In the genomic region with DNA sequence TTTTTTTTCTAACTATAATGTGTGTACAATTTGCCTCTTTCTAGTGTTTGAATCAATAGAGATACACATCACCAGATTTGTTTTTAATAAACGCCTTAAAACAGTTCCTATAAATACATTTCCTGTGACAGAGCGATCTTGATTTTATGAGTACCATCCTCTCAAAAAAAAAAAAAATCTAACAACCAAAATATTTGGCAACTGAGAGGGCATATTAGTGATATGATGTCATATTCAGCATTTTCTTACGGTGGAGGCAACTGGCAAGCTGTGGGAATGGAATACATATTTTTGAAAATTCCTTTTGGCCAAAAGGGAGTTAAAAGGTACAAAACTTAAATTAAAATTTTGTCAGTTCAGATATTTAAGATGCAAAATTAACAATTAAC, we compare ENCODE assay signal across 11 cellular contexts.
A peak's percentile ranks its signal among the peaks of the same experiment; 100 is the strongest.
DNase-seq lines count a peak whose midpoint lies in the region; ATAC-seq, FAIRE-seq and TF ChIP-seq lines count a peak whose summit lies in the region.
"Had no signal": no experiment of that assay in that cellular context is flagged by ENCODE, and none has a peak within 500 bp of the region (broad histone marks: within the 10 kb centered on the region; RNA-seq: fewer than 3 reads in every experiment).

No MANE protein-coding gene starts in this region.

- H3K4me3 ChIP-seq in BLaER1 treated with 17β-estradiol and CSF1 and Interleukin-3, amounts not matched to agents 10 nM and 100 nM = peak overlapping the region; percentile 69 to 91 (median 74)
- H3K4me3 ChIP-seq in endothelial cell of umbilical vein (replicated peaks in 1 of 3; ENCODE audit: insufficient read depth in 1 of 3, low read depth in 1 of 3, low read length in 3 of 3) (peak overlapping the region in 1 of 3 experiments; percentile 89), sigmoid colon (peak overlapping the region; percentile 48 to 63 (median 56))

- no peaks in the 10 kb centered on the region for H3K27me3 ChIP-seq in BLaER1 treated with 17β-estradiol and CSF1 and Interleukin-3, amounts not matched to agents 10 nM and 100 nM
- H3K27me3 ChIP-seq in endothelial cell of umbilical vein (ENCODE audit: control insufficient read depth in 2 of 2, insufficient read depth in 2 of 2, low read length in 2 of 2) = no peaks in the 10 kb centered on the region
- no peaks in the 10 kb centered on the region for H3K27me3 ChIP-seq in sigmoid colon

- no TSS peak for BruUV-seq in endothelial cell of umbilical vein (replicated peaks; lab: Mats Ljungman, UMichigan)

- dilution Hi-C loops in endothelial cell of umbilical vein (cut with MboI; ENCODE audit: extremely low pct_ligation_motif_present, low sequenced_read_pairs) = no loop called here

- peaks cover 0 to 9% (median 3%) of the 10 kb centered on the region in 11 experiments; a peak in 5 of 22 replicates for H3K36me3 ChIP-seq in BLaER1 treated with 17β-estradiol and CSF1 and Interleukin-3, amounts not matched to agents 10 nM and 100 nM
- no peaks in the 10 kb centered on the region for H3K36me3 ChIP-seq in endothelial cell of umbilical vein (ENCODE audit: control insufficient read depth in 2 of 2, extremely low read depth in 1 of 2, insufficient read depth in 2 of 2, low read length in 2 of 2)
- H3K36me3 ChIP-seq in sigmoid colon = no peaks in the 10 kb centered on the region

- TF ChIP-seq EP300 in sigmoid colon (IDR thresholded peaks at IDR 0.05) = no peak

- peak; percentile 51 for DNase-seq in NAMALWA (ENCODE audit: low spot score)
- peak; percentile 44 for DNase-seq in endothelial cell of umbilical vein (ENCODE audit: low read depth, low spot score)
- no peak for DNase-seq in sigmoid colon
- no peak for DNase-seq in NCI-H187 treated with DMSO at 0.1 percent for 48 hours (lab: John Stamatoyannopoulos, UW)
- DNase-seq in activated CD4-positive, alpha-beta T cell treated with anti-CD3 and anti-CD28 coated beads, Interleukin-2, amount 10 ng/mL, durations not matched to agents 24 days and 14 days = no peak
- DNase-seq: posterior cingulate gyrus had no signal

- no peaks in the 10 kb centered on the region for H3K9me3 Mint-ChIP-seq in activated CD4-positive, alpha-beta T cell treated with anti-CD3 and anti-CD28 coated beads, Interleukin-2, amount 10 ng/mL, durations not matched to agents 24 days and 14 days

- no peak overlapping the region for H3K4me3 Mint-ChIP-seq in activated CD4-positive, alpha-beta T cell treated with anti-CD3 and anti-CD28 coated beads, Interleukin-2, amount 10 ng/mL, durations not matched to agents 24 days and 14 days

- H3K9ac ChIP-seq in BLaER1 treated with 17β-estradiol and CSF1 and Interleukin-3, amounts not matched to agents 10 nM and 100 nM = peak overlapping the region; percentile 67 to 91 (median 87)
- peak overlapping the region; percentile 76 for H3K9ac ChIP-seq in endothelial cell of umbilical vein (replicated peaks; ENCODE audit: extremely low read depth, insufficient read depth, low read length)

- no peak for ATAC-seq in GM21515 (IDR thresholded peaks at IDR 0.05; ENCODE audit: unreplicated experiment)
- no peak for ATAC-seq in GM19351 (IDR thresholded peaks at IDR 0.05; ENCODE audit: unreplicated experiment)
- ATAC-seq: esophagus mucosa had no signal

- CTCF ChIA-PET in endothelial cell of umbilical vein (lab: Charles Lee) = interaction anchor here (1.0 kb wide), 1 partner anchor 462 kb away, joined by 3 read pairs; no protein-coding TSS in a partner anchor

- peaks cover 74% of the 10 kb centered on the region for H3K79me2 ChIP-seq in endothelial cell of umbilical vein (ENCODE audit: control insufficient read depth, insufficient read depth, low read length)

- peaks cover 38 to 73% (median 63%) of the 10 kb centered on the region in 10 experiments for H3K4me1 ChIP-seq in BLaER1 treated with 17β-estradiol and CSF1 and Interleukin-3, amounts not matched to agents 10 nM and 100 nM
- H3K4me1 ChIP-seq in endothelial cell of umbilical vein (ENCODE audit: control insufficient read depth, extremely low read depth, insufficient read depth, low read length) = peaks cover 64% of the 10 kb centered on the region
- H3K4me1 ChIP-seq in sigmoid colon = peaks cover 0 to 53% (median 27%) of the 10 kb centered on the region in 4 donors

- H3K27ac ChIP-seq in BLaER1 treated with 17β-estradiol and CSF1 and Interleukin-3, amounts not matched to agents 10 nM and 100 nM = peak overlapping the region; percentile 81 to 95 (median 91)
- H3K27ac ChIP-seq in endothelial cell of umbilical vein (ENCODE audit: insufficient read depth, low read depth, low read length) (peak overlapping the region; percentile 82), sigmoid colon (peak overlapping the region; percentile 88 to 98 (median 90))

- H3K27me3 Mint-ChIP-seq in activated CD4-positive, alpha-beta T cell treated with anti-CD3 and anti-CD28 coated beads, Interleukin-2, amount 10 ng/mL, durations not matched to agents 24 days and 14 days = peaks cover 45% of the 10 kb centered on the region

- H3K4me2 ChIP-seq in BLaER1 treated with 17β-estradiol and CSF1 and Interleukin-3, amounts not matched to agents 10 nM and 100 nM = peak overlapping the region; percentile 85 to 99 (median 91)
- H3K4me2 ChIP-seq in endothelial cell of umbilical vein (ENCODE audit: insufficient read depth, low read length) = peak overlapping the region; percentile 98

- POLR2A ChIA-PET in endothelial cell of umbilical vein (lab: Charles Lee) = no interaction called here

- H3K9me3 ChIP-seq in BLaER1 treated with 17β-estradiol and CSF1 and Interleukin-3, amounts not matched to agents 10 nM and 100 nM (replicated peaks in 1 of 11) = no peaks in the 10 kb centered on the region
- no peaks in the 10 kb centered on the region for H3K9me3 ChIP-seq in endothelial cell of umbilical vein (replicated peaks; ENCODE audit: control insufficient read depth, insufficient read depth, low read length)
- no peaks in the 10 kb centered on the region for H3K9me3 ChIP-seq in sigmoid colon

- H3K27ac Mint-ChIP-seq in activated CD4-positive, alpha-beta T cell treated with anti-CD3 and anti-CD28 coated beads, Interleukin-2, amount 10 ng/mL, durations not matched to agents 24 days and 14 days = no peak overlapping the region

- peaks cover 6 to 95% (median 53%) of the 10 kb centered on the region in 11 experiments; a peak in 18 of 22 replicates for H4K20me1 ChIP-seq in BLaER1 treated with 17β-estradiol and CSF1 and Interleukin-3, amounts not matched to agents 10 nM and 100 nM
- H4K20me1 ChIP-seq in endothelial cell of umbilical vein (replicated peaks; ENCODE audit: control insufficient read depth, extremely low read depth, insufficient read depth, low read length) = peaks cover 25% of the 10 kb centered on the region

- 41 to 68% methylated on average over 3 of the region's 3 CpGs for WGBS in sigmoid colon, 2 donors

- H2AFZ ChIP-seq in endothelial cell of umbilical vein (ENCODE audit: low read depth, low read length) = no peak overlapping the region

- H3K36me3 Mint-ChIP-seq in activated CD4-positive, alpha-beta T cell treated with anti-CD3 and anti-CD28 coated beads, Interleukin-2, amount 10 ng/mL, durations not matched to agents 24 days and 14 days (ENCODE audit: low read depth) = no peaks in the 10 kb centered on the region

- H3K9me1 ChIP-seq in endothelial cell of umbilical vein (replicated peaks; ENCODE audit: control insufficient read depth, extremely low read depth, insufficient read depth, low read length) = peaks cover 13% of the 10 kb centered on the region

- TF ChIP-seq CTCF in endothelial cell of umbilical vein (IDR thresholded peaks at IDR 0.05; ENCODE audit: extremely low read depth in 1 of 2, insufficient read depth in 1 of 2, low read depth in 1 of 2, low read length in 2 of 2) = no peak
- TF ChIP-seq CTCF in sigmoid colon (IDR thresholded peaks at IDR 0.05) = no peak

- TF ChIP-seq POLR2A in endothelial cell of umbilical vein (IDR thresholded peaks at IDR 0.05; ENCODE audit: low read depth, low read length) (no peak), sigmoid colon (IDR thresholded peaks at IDR 0.05) (no peak)

- FAIRE-seq in endothelial cell of umbilical vein (lab: Jason Lieb, UNC) = no peak
- FAIRE-seq: RCC 7860 had no signal

- H3K4me1 Mint-ChIP-seq in activated CD4-positive, alpha-beta T cell treated with anti-CD3 and anti-CD28 coated beads, Interleukin-2, amount 10 ng/mL, durations not matched to agents 24 days and 14 days = peaks cover 8% of the 10 kb centered on the region

- intact Hi-C loops in endothelial cell of umbilical vein (cut with micrococcal nuclease) (loop anchor here (1.0 kb wide), 1 partner anchor 83 kb away; no protein-coding TSS in a partner anchor), sigmoid colon (cut with DNase I) (no loop called here)
- intact Hi-C loops in activated CD4-positive, alpha-beta T cell treated with anti-CD3 and anti-CD28 coated beads, Interleukin-2, amount 10 ng/mL, durations not matched to agents 24 days and 14 days (cut with micrococcal nuclease) = no loop called here

TF ChIP-seq in endothelial cell of umbilical vein, 7 proteins besides CTCF, POLR2A, EP300 and RAD21:
- TF ChIP-seq, protein P1, sequence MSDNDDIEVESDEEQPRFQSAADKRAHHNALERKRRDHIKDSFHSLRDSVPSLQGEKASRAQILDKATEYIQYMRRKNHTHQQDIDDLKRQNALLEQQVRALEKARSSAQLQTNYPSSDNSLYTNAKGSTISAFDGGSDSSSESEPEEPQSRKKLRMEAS (IDR thresholded peaks at IDR 0.05; ENCODE audit: insufficient read depth, insufficient read length) = no peak
- TF ChIP-seq JUN (IDR thresholded peaks at IDR 0.05; ENCODE audit: borderline replicate concordance, insufficient read depth, insufficient read length, low read depth) (no peak), POLR2AphosphoS5 (IDR thresholded peaks at IDR 0.05; ENCODE audit: insufficient read depth, low read depth, low read length) (no peak), MYC (IDR thresholded peaks at IDR 0.05; ENCODE audit: low read depth, low read length) (no peak), EZH2 (IDR thresholded peaks at IDR 0.05; ENCODE audit: borderline replicate concordance, low read depth, low read length, severe bottlenecking) (no peak), FOS (IDR thresholded peaks at IDR 0.05; ENCODE audit: borderline replicate concordance, insufficient read depth, low read length) (no peak), GATA2 (IDR thresholded peaks at IDR 0.05; ENCODE audit: insufficient read depth, insufficient read length, low read depth, low read length) (no peak)

Comparison
In these comparisons a context has a peak if more than half of its experiments do, and no peak if none do; other contexts are left out.
1. DNase-seq: peak in NAMALWA (single experiment) and endothelial cell of umbilical vein (single experiment); none in sigmoid colon (single experiment), NCI-H187 treated with DMSO at 0.1 percent for 48 hours (single experiment) and activated CD4-positive, alpha-beta T cell treated with anti-CD3 and anti-CD28 coated beads, Interleukin-2, amount 10 ng/mL, durations not matched to agents 24 days and 14 days (single experiment).
2. Peak in every context shown above with its lines, with median percentiles within 50 percentile points of each other: H3K27ac ChIP-seq.